Comparison of ENCODE assay signal across 25 cellular contexts in the genomic region with DNA sequence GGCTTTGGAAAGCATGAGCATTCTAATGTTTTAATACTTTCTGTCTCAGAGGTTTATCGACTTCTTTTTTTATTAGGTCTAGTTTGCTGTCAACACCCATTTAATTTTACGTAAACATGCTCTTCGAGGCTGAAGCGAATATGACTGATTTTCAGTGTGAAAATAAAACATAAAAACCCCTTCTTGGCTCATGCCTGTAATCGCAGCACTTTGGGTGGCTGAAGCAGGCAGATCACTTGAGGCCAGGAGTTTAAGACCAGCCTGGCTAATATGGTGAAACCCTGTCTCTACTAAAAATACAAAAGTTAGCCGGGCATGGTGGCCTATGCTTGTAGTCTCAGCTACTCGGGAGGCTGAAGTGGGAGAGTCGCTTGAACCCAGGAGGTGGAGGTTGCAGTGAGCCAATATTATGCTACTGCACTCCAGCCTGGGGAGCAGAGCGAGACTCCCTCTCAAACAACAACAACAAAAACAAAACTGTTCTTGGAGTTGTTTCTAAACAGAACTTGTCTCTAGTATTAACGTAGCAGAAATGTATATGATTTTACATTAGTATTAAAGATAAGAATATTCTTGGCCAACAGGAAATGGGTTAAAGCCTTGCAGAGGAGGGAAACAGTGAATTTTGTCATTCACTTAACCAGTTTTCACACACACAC. TPM values are rescaled to one million over a fixed set of nuclear protein-coding genes. Genes with fewer than 3 reads are reported as not detected.
DNase-seq lines count a peak whose midpoint lies in the region; ATAC-seq and TF ChIP-seq lines count a peak whose summit lies in the region.
"Had no signal": no experiment of that assay in that cellular context is flagged by ENCODE, and none has a peak within 500 bp of the region (broad histone marks: within the 10 kb centered on the region; RNA-seq: fewer than 3 reads in every experiment).

No MANE protein-coding gene starts in this region.

- H3K4me1 Mint-ChIP-seq in activated CD8-positive, alpha-beta T cell treated with anti-CD3 and anti-CD28 coated beads for 36 hours (ENCODE audit: low read depth): no peaks in the 10 kb centered on the region
- H3K4me1 Mint-ChIP-seq: activated CD4-positive, alpha-beta T cell treated with anti-CD3 and anti-CD28 coated beads for 36 hours had no signal

- H3K27ac ChIP-seq in SK-N-SH (ENCODE audit: low read depth in 2 of 2, low read length in 1 of 2) (peak overlapping the region; percentile 89 to 98; a peak in 3 of 4 replicates), epithelial cell of prostate (peak overlapping the region; percentile 80)
- H3K27ac ChIP-seq: 22Rv1, ovary had no signal

- no peaks in the 10 kb centered on the region for H3K36me3 ChIP-seq in SK-N-SH (replicated peaks in 1 of 2; ENCODE audit: control insufficient read depth in 1 of 2, insufficient read depth in 2 of 2, low read length in 1 of 2)
- H3K36me3 ChIP-seq: BLaER1 treated with 17β-estradiol and CSF1 and Interleukin-3, amounts not matched to agents 10 nM and 100 nM; heart right ventricle; ovary; thoracic aorta had no signal

- H2AFZ ChIP-seq in SK-N-SH (ENCODE audit: low read depth): no peak overlapping the region

- no peak overlapping the region for H3K27ac Mint-ChIP-seq in activated CD8-positive, alpha-beta T cell treated with anti-CD3 and anti-CD28 coated beads for 36 hours
- H3K27ac Mint-ChIP-seq: activated CD4-positive, alpha-beta T cell treated with anti-CD3 and anti-CD28 coated beads for 36 hours had no signal

- no peak for TF ChIP-seq CTCF in SK-N-SH (IDR thresholded peaks at IDR 0.05)
- no peak for TF ChIP-seq CTCF in activated CD8-positive, alpha-beta T cell treated with anti-CD3 and anti-CD28 coated beads for 36 hours (IDR thresholded peaks at IDR 0.05)

- H3K27me3 Mint-ChIP-seq in activated CD8-positive, alpha-beta T cell treated with anti-CD3 and anti-CD28 coated beads for 36 hours: peaks cover 64% of the 10 kb centered on the region

- no peaks in the 10 kb centered on the region for H3K79me2 ChIP-seq in SK-N-SH (ENCODE audit: insufficient read depth)

- no peak overlapping the region for H3K4me3 Mint-ChIP-seq in activated CD8-positive, alpha-beta T cell treated with anti-CD3 and anti-CD28 coated beads for 36 hours
- H3K4me3 Mint-ChIP-seq: activated CD4-positive, alpha-beta T cell treated with anti-CD3 and anti-CD28 coated beads for 36 hours had no signal

- no peak for TF ChIP-seq RAD21 in SK-N-SH (IDR thresholded peaks at IDR 0.05; ENCODE audit: low read length)

- no peaks in the 10 kb centered on the region for H3K27me3 ChIP-seq in SK-N-SH (ENCODE audit: insufficient read depth)
- H3K27me3 ChIP-seq: BLaER1 treated with 17β-estradiol and CSF1 and Interleukin-3, amounts not matched to agents 10 nM and 100 nM; ovary had no signal

- H3K36me3 Mint-ChIP-seq in activated CD8-positive, alpha-beta T cell treated with anti-CD3 and anti-CD28 coated beads for 36 hours (ENCODE audit: low read depth): no peaks in the 10 kb centered on the region

- peak overlapping the region; percentile 77 for H3K9ac ChIP-seq in SK-N-SH

- intact Hi-C loops in activated CD8-positive, alpha-beta T cell treated with anti-CD3 and anti-CD28 coated beads for 36 hours (cut with micrococcal nuclease): no loop called here

- DNase-seq in SK-N-SH (no peak), epithelial cell of prostate (ENCODE audit: low read depth, low spot score) (no peak), myocyte (ENCODE audit: low read depth) (peak; percentile 38), erythroblast (lab: John Stamatoyannopoulos, UW) (no peak), NCI-H748 (lab: John Stamatoyannopoulos, UW; ENCODE audit: unreplicated experiment) (no peak)
- no peak for DNase-seq in activated CD8-positive, alpha-beta T cell treated with anti-CD3 and anti-CD28 coated beads for 36 hours
- DNase-seq: activated CD4-positive, alpha-beta T cell treated with anti-CD3 and anti-CD28 coated beads for 36 hours; activated CD8-positive, alpha-beta memory T cell treated with anti-CD3 and anti-CD28 coated beads, Interleukin-2, amount 50 U/mL, for 48 hours; anterior cingulate cortex; cortex of kidney; DMS153; heart right ventricle; NCI-H69; OCI-M1; ovary; small intestine; stimulated activated CD4-positive, alpha-beta T cell treated with anti-CD3 and anti-CD28 coated beads, Interleukin-4, amount 100 ng/mL, for 4 hours had no signal

- POLR2A ChIA-PET in SK-N-SH (lab: Yijun Ruan, JAX): no interaction called here
- POLR2A ChIA-PET in activated CD8-positive, alpha-beta T cell treated with anti-CD3 and anti-CD28 coated beads for 36 hours (lab: Charles Lee): no interaction called here

- CTCF ChIA-PET in SK-N-SH (lab: Yijun Ruan, JAX): interaction anchor here (0.6 to 1.0 kb wide), 2 partner anchors 134 to 299 kb away, joined by 3 read pairs; no protein-coding TSS in a partner anchor
- CTCF ChIA-PET in activated CD8-positive, alpha-beta T cell treated with anti-CD3 and anti-CD28 coated beads for 36 hours (lab: Charles Lee): interaction anchor here (0.8 kb wide), 1 partner anchor 12 kb away, joined by 3 read pairs; no protein-coding TSS in a partner anchor

- H3K4me1 ChIP-seq in SK-N-SH (ENCODE audit: control insufficient read depth in 1 of 2, insufficient read depth in 2 of 2, low read depth in 1 of 2, low read length in 1 of 2): peaks cover 0 to 11% of the 10 kb centered on the region in 2 experiments; a peak in 2 of 4 replicates

- no peak for ATAC-seq in SK-N-SH treated with all-trans-retinoic acid at 6 μM for 48 hours
- no peak for ATAC-seq in GM19023 (IDR thresholded peaks at IDR 0.05; ENCODE audit: unreplicated experiment)
- ATAC-seq in activated CD8-positive, alpha-beta T cell treated with anti-CD3 and anti-CD28 coated beads for 36 hours: no peak
- ATAC-seq: activated CD4-positive, alpha-beta T cell treated with anti-CD3 and anti-CD28 coated beads for 36 hours; heart right ventricle had no signal

- TF ChIP-seq EP300 in SK-N-SH (IDR thresholded peaks at IDR 0.05; ENCODE audit: borderline replicate concordance in 1 of 2, low read depth in 1 of 2, low read length in 1 of 2): no peak

- H3K9me3 ChIP-seq in SK-N-SH: no peaks in the 10 kb centered on the region
- H3K9me3 ChIP-seq: heart right ventricle, ovary, thoracic aorta had no signal

- no peaks in the 10 kb centered on the region for H3K9me2 ChIP-seq in SK-N-SH

- no peak for TF ChIP-seq POLR2A in erythroblast (IDR thresholded peaks at IDR 0.05; ENCODE audit: low read length)

- H3K4me2 ChIP-seq in SK-N-SH: peak overlapping the region; percentile 75

- no peaks in the 10 kb centered on the region for H3K9me3 Mint-ChIP-seq in activated CD8-positive, alpha-beta T cell treated with anti-CD3 and anti-CD28 coated beads for 36 hours

- H4K20me1 ChIP-seq in SK-N-SH (ENCODE audit: insufficient read depth): no peaks in the 10 kb centered on the region
- H4K20me1 ChIP-seq: BLaER1 treated with 17β-estradiol and CSF1 and Interleukin-3, amounts not matched to agents 10 nM and 100 nM had no signal

- H3F3A ChIP-seq in SK-N-SH (replicated peaks; ENCODE audit: insufficient read depth): peaks cover 39% of the 10 kb centered on the region

- WGBS in SK-N-SH (ENCODE audit: low lambda C conversion rate): 56% methylated on average over 10 of the region's 10 CpGs

- H3K4me3 ChIP-seq in SK-N-SH (ENCODE audit: low read depth in 2 of 2, low read length in 1 of 2): peak overlapping the region; percentile 42 to 55; a peak in 3 of 4 replicates
- H3K4me3 ChIP-seq: heart right ventricle, ovary, thoracic aorta had no signal

TF ChIP-seq in SK-N-SH, 30 proteins besides CTCF, POLR2A, EP300 and RAD21 (continues in another document):
- TF ChIP-seq, protein P1, sequence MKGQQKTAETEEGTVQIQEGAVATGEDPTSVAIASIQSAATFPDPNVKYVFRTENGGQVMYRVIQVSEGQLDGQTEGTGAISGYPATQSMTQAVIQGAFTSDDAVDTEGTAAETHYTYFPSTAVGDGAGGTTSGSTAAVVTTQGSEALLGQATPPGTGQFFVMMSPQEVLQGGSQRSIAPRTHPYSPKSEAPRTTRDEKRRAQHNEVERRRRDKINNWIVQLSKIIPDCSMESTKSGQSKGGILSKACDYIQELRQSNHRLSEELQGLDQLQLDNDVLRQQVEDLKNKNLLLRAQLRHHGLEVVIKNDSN (IDR thresholded peaks at IDR 0.05; ENCODE audit: borderline replicate concordance, low read depth): no peak
- TF ChIP-seq TCF12 (IDR thresholded peaks at IDR 0.05) (no peak), NFIC (IDR thresholded peaks at IDR 0.05; ENCODE audit: borderline replicate concordance) (no peak), CHD2 (IDR thresholded peaks at IDR 0.05; ENCODE audit: low read length, partially characterized antibody) (no peak)
- TF ChIP-seq, protein P2, sequence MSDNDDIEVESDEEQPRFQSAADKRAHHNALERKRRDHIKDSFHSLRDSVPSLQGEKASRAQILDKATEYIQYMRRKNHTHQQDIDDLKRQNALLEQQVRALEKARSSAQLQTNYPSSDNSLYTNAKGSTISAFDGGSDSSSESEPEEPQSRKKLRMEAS (IDR thresholded peaks at IDR 0.05; ENCODE audit: low read depth): no peak

TF ChIP-seq in SK-N-SH treated with all-trans-retinoic acid at 6 μM for 48 hours, 23 proteins besides CTCF, POLR2A, EP300 and RAD21 (continues in another document):
- TF ChIP-seq, protein P3, sequence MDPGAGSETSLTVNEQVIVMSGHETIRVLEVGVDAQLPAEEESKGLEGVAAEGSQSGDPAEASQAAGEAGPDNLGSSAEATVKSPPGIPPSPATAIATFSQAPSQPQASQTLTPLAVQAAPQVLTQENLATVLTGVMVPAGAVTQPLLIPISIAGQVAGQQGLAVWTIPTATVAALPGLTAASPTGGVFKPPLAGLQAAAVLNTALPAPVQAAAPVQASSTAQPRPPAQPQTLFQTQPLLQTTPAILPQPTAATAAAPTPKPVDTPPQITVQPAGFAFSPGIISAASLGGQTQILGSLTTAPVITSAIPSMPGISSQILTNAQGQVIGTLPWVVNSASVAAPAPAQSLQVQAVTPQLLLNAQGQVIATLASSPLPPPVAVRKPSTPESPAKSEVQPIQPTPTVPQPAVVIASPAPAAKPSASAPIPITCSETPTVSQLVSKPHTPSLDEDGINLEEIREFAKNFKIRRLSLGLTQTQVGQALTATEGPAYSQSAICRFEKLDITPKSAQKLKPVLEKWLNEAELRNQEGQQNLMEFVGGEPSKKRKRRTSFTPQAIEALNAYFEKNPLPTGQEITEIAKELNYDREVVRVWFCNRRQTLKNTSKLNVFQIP (CRISPR knock-in tag; IDR thresholded peaks at IDR 0.05; ENCODE audit: borderline replicate concordance, low read depth): no peak
- no peak for TF ChIP-seq ZNF70 (CRISPR knock-in tag; IDR thresholded peaks at IDR 0.05)

RNA-seq across cellular contexts. Expression of a gene that starts 7.1 kb away (rescaled TPM):
- polyA plus RNA-seq in SK-N-SH (2012; rRNA removed): not detected in 2 replicates
- polyA plus RNA-seq in SK-N-SH (2012; cell fraction: cytosol; rRNA removed): not detected in 2 replicates
- polyA plus RNA-seq in SK-N-SH (2012; cell fraction: nucleus; rRNA removed): not detected in 2 replicates
- not detected in 2 replicates for total RNA-seq in myocyte
- polyA plus RNA-seq in myocyte (2012): 0.21 TPM
- not detected for total RNA-seq in activated CD8-positive, alpha-beta T cell treated with anti-CD3 and anti-CD28 coated beads for 36 hours
- total RNA-seq: activated CD4-positive, alpha-beta T cell treated with anti-CD3 and anti-CD28 coated beads for 36 hours; heart right ventricle; kidney epithelial cell; ovary; thoracic aorta had no signal
- polyA plus RNA-seq: esophagus, heart right ventricle, ovary, small intestine had no signal

RNA-seq across cellular contexts. Expression of a gene that starts 16.4 kb away (rescaled TPM):
- 0.21 and 0.23 TPM in 2 replicates for polyA plus RNA-seq in SK-N-SH (2012; rRNA removed)
- polyA plus RNA-seq in SK-N-SH (2012; cell fraction: cytosol; rRNA removed): 0.05 and 0.06 TPM in 2 replicates
- 0.11 and 0.18 TPM in 2 replicates for polyA plus RNA-seq in SK-N-SH (2012; cell fraction: nucleus; rRNA removed)
- not detected in 2 replicates for total RNA-seq in myocyte
- polyA plus RNA-seq in myocyte (2012): 0.43 TPM
- total RNA-seq in activated CD8-positive, alpha-beta T cell treated with anti-CD3 and anti-CD28 coated beads for 36 hours: not detected
- total RNA-seq: activated CD4-positive, alpha-beta T cell treated with anti-CD3 and anti-CD28 coated beads for 36 hours; kidney epithelial cell; LHCN-M2 had no signal
- polyA plus RNA-seq: heart right ventricle, ovary had no signal
